Comparison of ENCODE assay signal across 15 cellular contexts in genomic region chr12:131565256-131566005, GRCh38.
DNase-seq lines count a peak whose midpoint lies in the region; ATAC-seq and TF ChIP-seq lines count a peak whose summit lies in the region.
"Had no signal": no experiment of that assay in that cellular context is flagged by ENCODE, and none has a peak within 500 bp of the region (broad histone marks: within the 10 kb centered on the region; RNA-seq: fewer than 3 reads in every experiment).

No MANE protein-coding gene starts in this region.

- peaks cover 19% of the 10 kb centered on the region for H3K27me3 Mint-ChIP-seq in glutamatergic neuron (ENCODE audit: unreplicated experiment)

- H3K4me3 ChIP-seq in coronary artery, result no peak overlapping the region
- H3K4me3 ChIP-seq: GM12878 had no signal

- peak; percentile 55 for DNase-seq in DMS53 (lab: John Stamatoyannopoulos, UW)
- no peak for DNase-seq in DMS53 treated with DMSO at 0.1 percent for 48 hours (lab: John Stamatoyannopoulos, UW; ENCODE audit: unreplicated experiment)
- DNase-seq in SK-N-DZ (ENCODE audit: low spot score), result peak; percentile 80
- peak; percentile 61 for DNase-seq in glutamatergic neuron
- peak; percentile 65 for DNase-seq in posterior vena cava (ENCODE audit: low spot score)
- no peak for DNase-seq in medulla oblongata (ENCODE audit: extremely low spot score)
- DNase-seq in coronary artery (ENCODE audit: low spot score), result no peak
- DNase-seq: CD8-positive, alpha-beta T cell; COR-L47; GOT3 had no signal

- TF ChIP-seq CTCF in glutamatergic neuron (IDR thresholded peaks at IDR 0.05; ENCODE audit: partially characterized antibody, unreplicated experiment) (no peak), coronary artery (IDR thresholded peaks at IDR 0.05) (no peak)

- no peak for ATAC-seq in esophagus mucosa
- ATAC-seq: CD8-positive, alpha-beta T cell; GM12878 had no signal

- peaks cover 31% of the 10 kb centered on the region for H3K4me1 Mint-ChIP-seq in glutamatergic neuron (ENCODE audit: low read depth, unreplicated experiment)
- H3K4me1 Mint-ChIP-seq: CD14-positive monocyte had no signal

- intact Hi-C loops in posterior vena cava (cut with DNase I), result no loop called here

- H3K27ac ChIP-seq in coronary artery, result no peak overlapping the region
- H3K27ac ChIP-seq: 22Rv1 had no signal

- H3K4me3 Mint-ChIP-seq in glutamatergic neuron (ENCODE audit: unreplicated experiment), result peak overlapping the region; percentile 68
- H3K4me3 Mint-ChIP-seq: CD14-positive monocyte; CD8-positive, alpha-beta T cell; H9 had no signal

- no peaks in the 10 kb centered on the region for H3K36me3 Mint-ChIP-seq in glutamatergic neuron (ENCODE audit: unreplicated experiment)
- H3K36me3 Mint-ChIP-seq: CD14-positive monocyte; CD8-positive, alpha-beta T cell had no signal

- peak overlapping the region; percentile 99 for H3K27ac Mint-ChIP-seq in glutamatergic neuron (ENCODE audit: unreplicated experiment)
- H3K27ac Mint-ChIP-seq: CD14-positive monocyte; CD8-positive, alpha-beta T cell; H9 had no signal

- peaks cover 11% of the 10 kb centered on the region for H3K9me3 Mint-ChIP-seq in glutamatergic neuron (ENCODE audit: unreplicated experiment)
- H3K9me3 Mint-ChIP-seq: CD14-positive monocyte; CD8-positive, alpha-beta T cell had no signal

Comparison
In these comparisons a context has a peak if more than half of its experiments do, and no peak if none do; other contexts are left out.
1. DNase-seq: peak in DMS53 (single experiment), SK-N-DZ (single experiment), glutamatergic neuron (single experiment) and posterior vena cava (single experiment); none in DMS53 treated with DMSO at 0.1 percent for 48 hours (single experiment), medulla oblongata (single experiment) and coronary artery (single experiment).